8 cellular contexts compared by ENCODE assay signal in genomic region chr4:5708829-5709680, GRCh38. TPM values are rescaled to one million over a fixed set of nuclear protein-coding genes. Genes with fewer than 3 reads are reported as not detected.
DNase-seq lines count a peak whose midpoint lies in the region; ATAC-seq, FAIRE-seq and TF ChIP-seq lines count a peak whose summit lies in the region.

No MANE protein-coding gene starts in this region.

- peak overlapping the region; percentile 78 for H3K18ac ChIP-seq in H1 (ENCODE audit: extremely low read depth, low read length)
- peak overlapping the region; percentile 40 for H3K18ac ChIP-seq in mesendoderm (ENCODE audit: low read length)

- H4K8ac ChIP-seq in H1 (ENCODE audit: extremely low read depth, insufficient read depth, low read length) = peak overlapping the region; percentile 73
- peak overlapping the region; percentile 7 for H4K8ac ChIP-seq in mesendoderm (ENCODE audit: low read depth, low read length)

- WGBS in H1 (ENCODE audit: extremely low coverage in 1 of 2, insufficient coverage in 1 of 2, insufficient read length in 1 of 2, insufficient replicate concordance in 2 of 2, low coverage in 1 of 2, low lambda C conversion rate in 2 of 2, missing lambda C conversion rate in 1 of 2), 2 experiments = 28% methylated on average over 22 of the region's 27 CpGs; no CpG with 5 or more reads in 1 of the 2 experiments
- no CpG with 5 or more reads among the region's 27 CpGs for WGBS in mesendoderm (ENCODE audit: extremely low coverage, insufficient coverage, low lambda C conversion rate)
- WGBS in urinary bladder = 32% methylated on average over 27 of the region's 27 CpGs

- H3K4me2 ChIP-seq in H1 (ENCODE audit: insufficient read depth in 1 of 2, low read depth in 2 of 2, low read length in 2 of 2) = peak overlapping the region; percentile 62 to 91
- peak overlapping the region; percentile 70 for H3K4me2 ChIP-seq in mesendoderm (ENCODE audit: low read length)

- no peak for TF ChIP-seq RAD21 in H1 (IDR thresholded peaks at IDR 0.05 in 1 of 2, conservative IDR thresholded peaks at IDR 0.05 in 1 of 2; ENCODE audit: low read depth in 2 of 2, low read length in 2 of 2)

- H3K4me1 ChIP-seq in H1 (replicated peaks in 1 of 4; ENCODE audit: control insufficient read depth in 3 of 4, insufficient read depth in 4 of 4, low read length in 3 of 4) (peaks cover 3 to 19% (median 11%) of the 10 kb centered on the region in 4 experiments), mesendoderm (ENCODE audit: control insufficient read depth, low read depth, low read length) (peaks cover 11% of the 10 kb centered on the region), urinary bladder (ENCODE audit: insufficient read depth) (peaks cover 5% of the 10 kb centered on the region)

- H4K5ac ChIP-seq in H1 (ENCODE audit: insufficient read length, low read depth, low read length) (peak overlapping the region; percentile 45), mesendoderm (ENCODE audit: low read length) (no peak overlapping the region)

- H2BK5ac ChIP-seq in H1 (ENCODE audit: low read depth, low read length) (0 out of 2 replicates have a peak overlapping the region, but pooled peaks have one; percentile 52), mesendoderm (ENCODE audit: low read length) (no peak overlapping the region)

- H3K14ac ChIP-seq in H1 (ENCODE audit: insufficient read length) = no peak overlapping the region

- H3K56ac ChIP-seq in H1 (replicated peaks; ENCODE audit: insufficient read length, low read depth, low read length) (peak overlapping the region; percentile 52), mesendoderm (ENCODE audit: low read length) (peak overlapping the region; percentile 71)

- H3K79me1 ChIP-seq in H1 (ENCODE audit: low read depth, low read length) (no peaks in the 10 kb centered on the region; the same call in 1 of the 2 replicates), mesendoderm (ENCODE audit: low read length) (peaks cover 14% of the 10 kb centered on the region)

- no peak overlapping the region for H2BK120ac ChIP-seq in H1 (replicated peaks; ENCODE audit: low read depth, low read length)
- no peak overlapping the region for H2BK120ac ChIP-seq in mesendoderm (ENCODE audit: low read depth, low read length)

- H3K27ac ChIP-seq in H1 (ENCODE audit: low read depth, low read length) (no peak overlapping the region), mesendoderm (ENCODE audit: low read depth, low read length) (no peak overlapping the region), urinary bladder (ENCODE audit: low read depth) (peak overlapping the region; percentile 83)

- H3K9ac ChIP-seq in H1 (replicated peaks in 1 of 4; ENCODE audit: extremely low read depth in 1 of 4, low read depth in 3 of 4, low read length in 3 of 4) (peak overlapping the region in 3 of 4 experiments; percentile 51 to 55 (median 52); a peak in 4 of 7 replicates), mesendoderm (ENCODE audit: low read length) (peak overlapping the region; percentile 90)

- TF ChIP-seq EP300 in H1 (IDR thresholded peaks at IDR 0.05; ENCODE audit: borderline replicate concordance in 1 of 2, low read depth in 2 of 2, low read length in 2 of 2) = no peak

- no peak overlapping the region for H3K4ac ChIP-seq in H1 (replicated peaks; ENCODE audit: insufficient read length, low read depth, low read length)
- peak overlapping the region; percentile 43 for H3K4ac ChIP-seq in mesendoderm (ENCODE audit: low read depth, low read length)

- H3K23me2 ChIP-seq in H1 (ENCODE audit: low read depth, low read length) = peaks cover 22% of the 10 kb centered on the region; the same call in 1 of the 2 replicates

- no peak overlapping the region for H2BK20ac ChIP-seq in H1 (ENCODE audit: low read length)

- H3K79me2 ChIP-seq in H1 (ENCODE audit: control insufficient read depth in 1 of 2, insufficient read depth in 2 of 2, low read length in 2 of 2) (no peaks in the 10 kb centered on the region), mesendoderm (ENCODE audit: control insufficient read depth, insufficient read depth, low read length) (peaks cover 1% of the 10 kb centered on the region)

- H3K23ac ChIP-seq in H1 (ENCODE audit: insufficient read length) (no peak overlapping the region), mesendoderm (ENCODE audit: low read length) (no peak overlapping the region)

- CTCF ChIA-PET in H1 (lab: Charles Lee; ENCODE audit: partially characterized antibody) = interaction anchor here (0.6 to 2.0 kb wide), 11 partner anchors 12 to 1372 kb away, joined by 3 to 6 read pairs (median 3); partner anchors contain the start of gene STK32B

- TF ChIP-seq CTCF in H1 (IDR thresholded peaks at IDR 0.05; ENCODE audit: control extremely low read depth in 1 of 3, insufficient read depth in 1 of 3, low read depth in 1 of 3, low read length in 3 of 3) = no peak

- H2BK15ac ChIP-seq in H1 (ENCODE audit: low read length) (no peak overlapping the region; the same call in 1 of the 2 replicates), mesendoderm (replicated peaks; ENCODE audit: low read depth) (no peak overlapping the region)

- no peak for FAIRE-seq in H1 (lab: Jason Lieb, UNC)

- H2AFZ ChIP-seq in H1 (ENCODE audit: low read length) = peak overlapping the region; percentile 93; the same call in 1 of the 2 replicates

- peaks cover 4 to 5% of the 10 kb centered on the region in 2 experiments for H3K9me3 ChIP-seq in H1 (ENCODE audit: insufficient read depth in 2 of 2, low read depth in 1 of 2, low read length in 1 of 2)

- H4K20me1 ChIP-seq in H1 (replicated peaks in 1 of 2; ENCODE audit: control insufficient read depth in 1 of 2, insufficient read depth in 2 of 2, low read length in 2 of 2) = peaks cover 4 to 5% of the 10 kb centered on the region in 2 experiments

- H4K91ac ChIP-seq in H1 (replicated peaks; ENCODE audit: insufficient read length, low read length) = no peak overlapping the region

- peaks cover 0 to 19% (median 15%) of the 10 kb centered on the region in 4 experiments; a peak in 4 of 7 replicates for H3K27me3 ChIP-seq in H1 (replicated peaks in 1 of 4; ENCODE audit: control insufficient read depth in 3 of 4, extremely low read depth in 1 of 4, insufficient read depth in 3 of 4, low read length in 3 of 4)
- no peaks in the 10 kb centered on the region for H3K27me3 ChIP-seq in mesendoderm (ENCODE audit: insufficient read depth, low read length, poor library complexity)

- POLR2A ChIA-PET in H1 (lab: Charles Lee; ENCODE audit: partially characterized antibody) = interaction anchor here (1.3 kb wide), 1 partner anchor 23 kb away, joined by 3 read pairs; no protein-coding TSS in a partner anchor

- ATAC-seq in GM18873 (IDR thresholded peaks at IDR 0.05; ENCODE audit: low FRiP score, unreplicated experiment) = no peak

- H3K4me3 ChIP-seq in H1 (ENCODE audit: extremely low read depth in 1 of 4, insufficient read depth in 2 of 4, low read depth in 3 of 4, low read length in 4 of 4) (peak overlapping the region; percentile 58 to 72 (median 65)), mesendoderm (ENCODE audit: low read length) (peak overlapping the region; percentile 49), urinary bladder (ENCODE audit: low read depth, low read length) (peak overlapping the region; percentile 71)

- H2AK5ac ChIP-seq in H1 (ENCODE audit: low read depth, low read length) (no peak overlapping the region), mesendoderm (ENCODE audit: low read length) (no peak overlapping the region)

- peaks cover 0 to 5% (median 2%) of the 10 kb centered on the region in 4 experiments; a peak in 3 of 8 replicates for H3K36me3 ChIP-seq in H1 (ENCODE audit: control insufficient read depth in 2 of 4, insufficient read depth in 4 of 4, low read length in 3 of 4)
- H3K36me3 ChIP-seq in mesendoderm (ENCODE audit: control insufficient read depth, insufficient read depth, low read length) = no peaks in the 10 kb centered on the region
- H3K36me3 ChIP-seq in urinary bladder (ENCODE audit: insufficient read depth) = no peaks in the 10 kb centered on the region

- TF ChIP-seq POLR2A in H1 (IDR thresholded peaks at IDR 0.05; ENCODE audit: control extremely low read depth in 1 of 2, low read depth in 2 of 2, low read length in 2 of 2) = no peak

- 0 out of 2 replicates have a peak overlapping the region, but pooled peaks have one; percentile 27 for H2BK12ac ChIP-seq in H1 (ENCODE audit: low read depth, low read length)

- DNase-seq in NCI-H345 (lab: John Stamatoyannopoulos, UW) (peak; percentile 27), NCI-H345 treated with DMSO at 0.1 percent for 48 hours (lab: John Stamatoyannopoulos, UW; ENCODE audit: unreplicated experiment) (no peak), H1 (ENCODE audit: low read depth in 1 of 2, low spot score in 2 of 2) (peak in 1 of 2 experiments; percentile 49), mesendoderm (peak; percentile 40)
- no peak for DNase-seq in stimulated activated CD4-positive, alpha-beta T cell treated with anti-CD3 and anti-CD28 coated beads, Interleukin-4, amount 100 ng/mL, for 1 hour
- no peak for DNase-seq in stimulated activated CD4-positive, alpha-beta T cell treated with anti-CD3 and anti-CD28 coated beads, Interleukin-2, amount 100 ng/mL, for 48 hours

TF ChIP-seq in H1, 55 proteins besides CTCF, POLR2A, EP300 and RAD21 (continues in another document):
- TF ChIP-seq POU5F1 (IDR thresholded peaks at IDR 0.05; ENCODE audit: low read depth, low read length) (no peak), CHD1 (IDR thresholded peaks at IDR 0.05; ENCODE audit: low read depth, low read length) (no peak)

RNA-seq across cellular contexts. Expression of gene EVC2, which starts 0.7 kb away (rescaled TPM):
- 5.9 and 6.4 TPM in 2 replicates for total RNA-seq in H1 (2021; fragmentation: NEBNext Ultra II Directional; extraction: Animal tissue kit (Norgen Biotek cat#: 25700))
- polyA plus RNA-seq in H1 (2011; rRNA removed) (0.73 and 1.4 TPM in 2 replicates), urinary bladder (7.2 TPM)
- polyA plus RNA-seq in H1 (2011; cell fraction: cytosol; rRNA removed) = 1.5 TPM
- polyA plus RNA-seq in H1 (2011; cell fraction: nucleus; rRNA removed) = 2.5 TPM
- polyA plus RNA-seq in H1 (2012, experiment 1 of 2) = 3.6 to 4.7 TPM (median 4.1 TPM) in 4 replicates
- polyA plus RNA-seq in H1 (2012, experiment 2 of 2) = 1.5 TPM
- polyA plus RNA-seq in H1 (2013, experiment 1 of 2) = 3.5 TPM
- polyA plus RNA-seq in H1 (2013, experiment 2 of 2) = 3.8 TPM
- 3.2 and 3.3 TPM in 2 replicates for polyA minus RNA-seq in H1 (2011; rRNA and poly(A)+ RNA removed)
- 2.1 TPM for polyA minus RNA-seq in H1 (2011; cell fraction: cytosol; rRNA and poly(A)+ RNA removed)
- polyA minus RNA-seq in H1 (2011; cell fraction: nucleus; rRNA and poly(A)+ RNA removed) = 5.4 TPM
- polyA plus RNA-seq in mesendoderm (2013, experiment 1 of 2) = 3.1 TPM
- 2.8 TPM for polyA plus RNA-seq in mesendoderm (2013, experiment 2 of 2)
- 9.8 TPM for total RNA-seq in urinary bladder

RNA-seq across cellular contexts. Expression of gene EVC, which starts 1.9 kb away (rescaled TPM):
- 9.8 and 11.3 TPM in 2 replicates for total RNA-seq in H1 (2021; fragmentation: NEBNext Ultra II Directional; extraction: Animal tissue kit (Norgen Biotek cat#: 25700))
- polyA plus RNA-seq in H1 (2011; rRNA removed) (2.6 and 5.1 TPM in 2 replicates), urinary bladder (18.7 TPM)
- polyA plus RNA-seq in H1 (2011; cell fraction: cytosol; rRNA removed) = 3.3 TPM
- 14.4 TPM for polyA plus RNA-seq in H1 (2011; cell fraction: nucleus; rRNA removed)
- 4.8 to 5.9 TPM (median 5.2 TPM) in 4 replicates for polyA plus RNA-seq in H1 (2012, experiment 1 of 2)
- polyA plus RNA-seq in H1 (2012, experiment 2 of 2) = 2.9 TPM
- polyA plus RNA-seq in H1 (2013, experiment 1 of 2) = 4.0 TPM
- 4.6 TPM for polyA plus RNA-seq in H1 (2013, experiment 2 of 2)
- 4.2 and 6.9 TPM in 2 replicates for polyA minus RNA-seq in H1 (2011; rRNA and poly(A)+ RNA removed)
- 8.1 TPM for polyA minus RNA-seq in H1 (2011; cell fraction: cytosol; rRNA and poly(A)+ RNA removed)
- 23.4 TPM for polyA minus RNA-seq in H1 (2011; cell fraction: nucleus; rRNA and poly(A)+ RNA removed)
- polyA plus RNA-seq in mesendoderm (2013, experiment 1 of 2) = 2.5 TPM
- 2.5 TPM for polyA plus RNA-seq in mesendoderm (2013, experiment 2 of 2)
- 27.2 TPM for total RNA-seq in urinary bladder

Comparison
In these comparisons a context has a peak if more than half of its experiments do, and no peak if none do; other contexts are left out.
1. DNase-seq: peak in NCI-H345 (single experiment) and mesendoderm (single experiment); none in NCI-H345 treated with DMSO at 0.1 percent for 48 hours (single experiment), stimulated activated CD4-positive, alpha-beta T cell treated with anti-CD3 and anti-CD28 coated beads, Interleukin-4, amount 100 ng/mL, for 1 hour (single experiment) and stimulated activated CD4-positive, alpha-beta T cell treated with anti-CD3 and anti-CD28 coated beads, Interleukin-2, amount 100 ng/mL, for 48 hours (0 of 2).
2. Peak in every context shown above with its lines, with median percentiles within 50 percentile points of each other: H3K4me3 ChIP-seq.